1 cellular context compared by ENCODE assay signal in the genomic region with DNA sequence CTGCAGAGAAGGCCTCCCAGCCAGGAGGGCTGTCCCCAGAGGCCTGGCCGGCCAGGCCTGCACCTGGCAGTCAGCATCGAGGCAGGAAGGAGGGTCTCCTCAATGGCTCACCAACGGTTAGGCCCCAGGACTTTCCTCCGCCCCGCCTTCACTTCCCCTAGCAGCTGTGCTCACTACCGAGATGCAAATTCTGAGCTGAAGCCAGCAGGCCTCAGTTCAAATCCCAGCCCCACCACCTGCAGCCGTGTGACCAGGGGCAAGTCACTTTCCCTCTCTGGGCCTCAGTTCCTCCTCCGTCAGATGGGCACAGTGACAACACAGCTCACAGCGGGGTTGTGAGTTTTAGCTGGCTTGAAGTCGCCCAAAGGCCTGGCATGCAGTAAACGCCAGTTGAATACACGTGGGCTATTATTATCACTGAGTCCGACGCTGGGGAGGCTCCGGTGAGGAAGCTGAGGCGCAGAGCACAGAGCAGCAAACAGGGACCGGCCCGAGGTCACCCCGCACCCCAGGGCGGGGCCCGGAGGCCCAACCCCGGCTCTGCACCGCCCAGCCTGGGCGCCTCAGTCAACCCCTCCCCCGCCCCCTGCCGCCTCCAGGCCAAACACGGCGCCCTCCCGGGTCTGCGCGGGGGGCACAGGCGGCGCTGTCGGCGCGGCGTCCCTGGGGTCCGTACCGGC.
TF ChIP-seq lines count a peak whose summit lies in the region.

No MANE protein-coding gene starts in this region.

TF ChIP-seq in HEK293, 187 proteins besides CTCF, POLR2A, EP300 and RAD21 (continued from another document):
- TF ChIP-seq ZNF433 (tag by site-specific recombination; IDR thresholded peaks at IDR 0.05; ENCODE audit: low read depth) = no peak
- no peak for TF ChIP-seq YY1 (tag by site-specific recombination; IDR thresholded peaks at IDR 0.05)
- TF ChIP-seq, protein P1, sequence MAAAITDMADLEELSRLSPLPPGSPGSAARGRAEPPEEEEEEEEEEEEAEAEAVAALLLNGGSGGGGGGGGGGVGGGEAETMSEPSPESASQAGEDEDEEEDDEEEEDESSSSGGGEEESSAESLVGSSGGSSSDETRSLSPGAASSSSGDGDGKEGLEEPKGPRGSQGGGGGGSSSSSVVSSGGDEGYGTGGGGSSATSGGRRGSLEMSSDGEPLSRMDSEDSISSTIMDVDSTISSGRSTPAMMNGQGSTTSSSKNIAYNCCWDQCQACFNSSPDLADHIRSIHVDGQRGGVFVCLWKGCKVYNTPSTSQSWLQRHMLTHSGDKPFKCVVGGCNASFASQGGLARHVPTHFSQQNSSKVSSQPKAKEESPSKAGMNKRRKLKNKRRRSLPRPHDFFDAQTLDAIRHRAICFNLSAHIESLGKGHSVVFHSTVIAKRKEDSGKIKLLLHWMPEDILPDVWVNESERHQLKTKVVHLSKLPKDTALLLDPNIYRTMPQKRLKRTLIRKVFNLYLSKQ (tag by site-specific recombination; IDR thresholded peaks at IDR 0.05; ENCODE audit: borderline replicate concordance) = no peak
- no peak for TF ChIP-seq ZNF548 (tag by site-specific recombination; IDR thresholded peaks at IDR 0.05)
- peak; percentile 27; the same call in 1 of the 2 replicates for TF ChIP-seq WT1 (tag by site-specific recombination; IDR thresholded peaks at IDR 0.05)
